In genomic region chrX:18160369-18160768, GRCh38 we compare ENCODE assay signal across 20 cellular contexts.
DNase-seq lines count a peak whose midpoint lies in the region; TF ChIP-seq lines count a peak whose summit lies in the region.
"Had no signal": no experiment of that assay in that cellular context is flagged by ENCODE, and none has a peak within 500 bp of the region (broad histone marks: within the 10 kb centered on the region; RNA-seq: fewer than 3 reads in every experiment).

No MANE protein-coding gene starts in this region.

- 40 to 54% methylated on average over 2 to 3 of the region's 4 CpGs for WGBS in testis, 2 donors

- H3K9ac ChIP-seq in OCI-LY3 (ENCODE audit: low read length), result peak overlapping the region; percentile 16; the same call in 1 of the 2 replicates

- intact Hi-C loops in testis (cut with DNase I; ENCODE audit: low total_unique reads), result no loop called here

- no peak overlapping the region for H3K27ac ChIP-seq in HEK293 (ENCODE audit: extremely low read depth, low read depth, low read length)
- no peak overlapping the region for H3K27ac ChIP-seq in OCI-LY3 (ENCODE audit: low read length)
- peak overlapping the region in 1 of 2 donors; percentile 30 for H3K27ac ChIP-seq in testis
- no peak overlapping the region for H3K27ac ChIP-seq in osteoblast (ENCODE audit: low read depth, low read length)
- H3K27ac ChIP-seq: 22Rv1, Peyer's patch, SK-N-MC had no signal

- TF ChIP-seq CTCF in HEK293 (tag by site-specific recombination; IDR thresholded peaks at IDR 0.05) (no peak), OCI-LY3 (IDR thresholded peaks at IDR 0.05; ENCODE audit: low read depth, low read length) (no peak), testis (IDR thresholded peaks at IDR 0.05) (no peak), osteoblast (IDR thresholded peaks at IDR 0.05; ENCODE audit: extremely low read depth, low read depth, low read length) (no peak)

- H3K9me3 ChIP-seq in HEK293 (ENCODE audit: control insufficient read depth, insufficient read depth, low read depth, low read length) (no peaks in the 10 kb centered on the region), OCI-LY3 (ENCODE audit: insufficient read depth, low read length) (no peaks in the 10 kb centered on the region), testis (no peaks in the 10 kb centered on the region), osteoblast (ENCODE audit: low read depth, low read length) (no peaks in the 10 kb centered on the region)
- H3K9me3 ChIP-seq: Peyer's patch had no signal

- POLR2A ChIA-PET in HEK293 (lab: Yijun Ruan, JAX), result no interaction called here

- no peak for TF ChIP-seq POLR2A in testis (IDR thresholded peaks at IDR 0.05)

- H3K4me3 ChIP-seq in HEK293 (ENCODE audit: low read depth, low read length) (no peak overlapping the region), OCI-LY3 (ENCODE audit: low read length) (peak overlapping the region; percentile 53), testis (no peak overlapping the region), osteoblast (ENCODE audit: insufficient read depth, low read length) (no peak overlapping the region)
- H3K4me3 ChIP-seq: Peyer's patch, SK-N-MC had no signal

- CTCF ChIA-PET in HEK293 (lab: Yijun Ruan, JAX), result no interaction called here

- DNase-seq in NCI-H146 (lab: John Stamatoyannopoulos, UW), result peak; percentile 15
- DNase-seq in NCI-H146 treated with DMSO at 0.1 percent for 48 hours (lab: John Stamatoyannopoulos, UW; ENCODE audit: unreplicated experiment), result no peak
- DNase-seq in testis, result peak; percentile 45
- no peak for DNase-seq in osteoblast (ENCODE audit: insufficient read length, low spot score, missing footprints)
- DNase-seq in stimulated activated CD4-positive, alpha-beta T cell treated with anti-CD3 and anti-CD28 coated beads, Interleukin-12 subunit alpha, Interleukin-12 subunit beta, amount 100 ng/mL, for 4 hours, result no peak
- DNase-seq: DMS153, DND-41, Karpas-422, NCI-H1092 treated with DMSO at 0.1 percent for 48 hours, NCI-H1436, NCI-H1930, NCI-H2107, NCI-H345, NCI-H510A treated with DMSO at 0.1 percent for 48 hours, Peyer's patch, SIG-M5 had no signal

- H3K4me2 ChIP-seq in OCI-LY3 (ENCODE audit: low read length), result peak overlapping the region; percentile 69
- no peak overlapping the region for H3K4me2 ChIP-seq in osteoblast (ENCODE audit: insufficient read depth, low read length)

- no peaks in the 10 kb centered on the region for H3K27me3 ChIP-seq in OCI-LY3 (ENCODE audit: low read depth, low read length)
- no peaks in the 10 kb centered on the region for H3K27me3 ChIP-seq in testis
- no peaks in the 10 kb centered on the region for H3K27me3 ChIP-seq in osteoblast (ENCODE audit: insufficient read depth, low read length)
- H3K27me3 ChIP-seq: Peyer's patch had no signal

- H4K20me1 ChIP-seq in OCI-LY3 (ENCODE audit: insufficient read depth, low read length) (no peaks in the 10 kb centered on the region), osteoblast (ENCODE audit: insufficient read depth, low read length) (no peaks in the 10 kb centered on the region)

- H3K79me2 ChIP-seq in OCI-LY3 (ENCODE audit: low read length) (no peaks in the 10 kb centered on the region), osteoblast (ENCODE audit: insufficient read depth, low read length) (no peaks in the 10 kb centered on the region)

- H3K36me3 ChIP-seq in HEK293 (ENCODE audit: control insufficient read depth in 2 of 2, insufficient read depth in 1 of 2, low read length in 2 of 2), result no peaks in the 10 kb centered on the region
- no peaks in the 10 kb centered on the region for H3K36me3 ChIP-seq in OCI-LY3 (replicated peaks; ENCODE audit: low read depth, low read length)
- no peaks in the 10 kb centered on the region for H3K36me3 ChIP-seq in testis (ENCODE audit: low read depth, missing control alignments)
- no peaks in the 10 kb centered on the region for H3K36me3 ChIP-seq in osteoblast (ENCODE audit: insufficient read depth, low read length)
- H3K36me3 ChIP-seq: Peyer's patch had no signal

- H2AFZ ChIP-seq in OCI-LY3 (ENCODE audit: low read depth, low read length) (peak overlapping the region; percentile 74), osteoblast (ENCODE audit: low read length) (no peak overlapping the region)

- H3K4me1 ChIP-seq in HEK293 (ENCODE audit: control insufficient read depth, insufficient read depth, low read length) (no peaks in the 10 kb centered on the region), OCI-LY3 (ENCODE audit: low read length) (peaks cover 14% of the 10 kb centered on the region), testis (no peaks in the 10 kb centered on the region), osteoblast (ENCODE audit: insufficient read depth, low read length) (no peaks in the 10 kb centered on the region)
- H3K4me1 ChIP-seq: Peyer's patch had no signal

TF ChIP-seq in HEK293, 187 proteins besides CTCF, POLR2A, EP300 and RAD21:
- TF ChIP-seq TRIM28 (IDR thresholded peaks at IDR 0.05; ENCODE audit: borderline replicate concordance, low read length) (no peak), ZNF513 (tag by site-specific recombination; IDR thresholded peaks at IDR 0.05) (peak; percentile 55), PRDM6 (tag by site-specific recombination; IDR thresholded peaks at IDR 0.05) (no peak), ZNF585B (tag by site-specific recombination; IDR thresholded peaks at IDR 0.05) (no peak), ZNF280C (tag by site-specific recombination; IDR thresholded peaks at IDR 0.05) (no peak), ZBTB1 (tag by site-specific recombination; IDR thresholded peaks at IDR 0.05) (no peak), ZFHX2 (tag by site-specific recombination; conservative IDR thresholded peaks at IDR 0.05) (peak; percentile 22; the same call in 1 of the 2 replicates), ZNF792 (tag by site-specific recombination; IDR thresholded peaks at IDR 0.05) (no peak)

Comparison
In these comparisons a context has a peak if more than half of its experiments do, and no peak if none do; other contexts are left out.
1. DNase-seq: peak in NCI-H146 (single experiment) and testis (single experiment); none in NCI-H146 treated with DMSO at 0.1 percent for 48 hours (single experiment), osteoblast (single experiment) and stimulated activated CD4-positive, alpha-beta T cell treated with anti-CD3 and anti-CD28 coated beads, Interleukin-12 subunit alpha, Interleukin-12 subunit beta, amount 100 ng/mL, for 4 hours (single experiment).